12 cellular contexts compared by ENCODE assay signal in genomic region chr3:4814302-4814903, GRCh38.
DNase-seq lines count a peak whose midpoint lies in the region; ATAC-seq and TF ChIP-seq lines count a peak whose summit lies in the region.
"Had no signal": no experiment of that assay in that cellular context is flagged by ENCODE, and none has a peak within 500 bp of the region (broad histone marks: within the 10 kb centered on the region; RNA-seq: fewer than 3 reads in every experiment).

No MANE protein-coding gene starts in this region.

- no peak for TF ChIP-seq CTCF in stomach (IDR thresholded peaks at IDR 0.05)
- TF ChIP-seq CTCF in endodermal cell (conservative IDR thresholded peaks at IDR 0.05) = no peak

- no peaks in the 10 kb centered on the region for H3K27me3 Mint-ChIP-seq in T-helper 2 cell treated with Interferon-gamma antibody and Interleukin-4, amounts not matched to agents 5 μg/mL and 100 μg/mL, for 36 hours (ENCODE audit: low read depth)
- peaks cover 16% of the 10 kb centered on the region for H3K27me3 Mint-ChIP-seq in endodermal cell (ENCODE audit: insufficient read depth)

- no peaks in the 10 kb centered on the region for H3K27me3 ChIP-seq in stomach
- no peaks in the 10 kb centered on the region for H3K27me3 ChIP-seq in endodermal cell (ENCODE audit: control insufficient read depth, insufficient read depth, low read length, poor library complexity, severe bottlenecking)
- H3K27me3 ChIP-seq: tibial artery had no signal

- TF ChIP-seq POLR2A in stomach (IDR thresholded peaks at IDR 0.05) = no peak

- peaks cover 11 to 72% (median 64%) of the 10 kb centered on the region in 4 donors for H3K36me3 ChIP-seq in stomach
- H3K36me3 ChIP-seq in endodermal cell (ENCODE audit: control insufficient read depth, insufficient read depth, low read length) = peaks cover 5% of the 10 kb centered on the region

- no peak for DNase-seq in T-helper 2 cell treated with Interferon-gamma antibody and Interleukin-4, amounts not matched to agents 5 μg/mL and 100 μg/mL, for 36 hours (ENCODE audit: low spot score)
- DNase-seq in T-helper 2 cell (no peak), caudate nucleus (lab: John Stamatoyannopoulos, UW) (peak in 50 of 61 donors; percentile 15 to 94 (median 70)), left lobe of liver (ENCODE audit: low spot score) (no peak), stomach (no peak), endodermal cell (no peak), NCI-H2196 treated with DMSO at 0.1 percent for 48 hours (lab: John Stamatoyannopoulos, UW; ENCODE audit: unreplicated experiment) (no peak)
- no peak for DNase-seq in NK-92 treated with Interleukin-12 subunit alpha and Interleukin-12 subunit beta, amount 100 ng/mL, for 24 hours (lab: John Stamatoyannopoulos, UW)
- DNase-seq: NCI-H1417 treated with DMSO at 0.1 percent for 48 hours, RPMI8226 had no signal

- peak overlapping the region; percentile 8 for H3K4me3 Mint-ChIP-seq in T-helper 2 cell treated with Interferon-gamma antibody and Interleukin-4, amounts not matched to agents 5 μg/mL and 100 μg/mL, for 36 hours
- no peak overlapping the region for H3K4me3 Mint-ChIP-seq in endodermal cell

- H3K4me1 ChIP-seq in stomach (peaks cover 0 to 16% (median 0%) of the 10 kb centered on the region in 4 donors), endodermal cell (ENCODE audit: control insufficient read depth, insufficient read depth, low read length) (peaks cover 8% of the 10 kb centered on the region)
- H3K4me1 ChIP-seq: A549 had no signal

- H3K9ac ChIP-seq in endodermal cell (ENCODE audit: extremely low read depth, low read length, poor library complexity, severe bottlenecking) = no peak overlapping the region

- peaks cover 11% of the 10 kb centered on the region for H3K9me3 Mint-ChIP-seq in T-helper 2 cell treated with Interferon-gamma antibody and Interleukin-4, amounts not matched to agents 5 μg/mL and 100 μg/mL, for 36 hours
- peaks cover 27% of the 10 kb centered on the region for H3K9me3 Mint-ChIP-seq in endodermal cell

- H3K9me3 ChIP-seq in stomach = peaks cover 0 to 8% (median 2%) of the 10 kb centered on the region in 4 donors
- peaks cover 27% of the 10 kb centered on the region for H3K9me3 ChIP-seq in endodermal cell (ENCODE audit: control insufficient read depth, low read length)
- H3K9me3 ChIP-seq: tibial artery had no signal

- ATAC-seq in left lobe of liver = peak; percentile 66
- ATAC-seq: A549 had no signal

- peak overlapping the region; percentile 71 for H3K27ac ChIP-seq in caudate nucleus (ENCODE audit: low read depth, low read length)
- H3K27ac ChIP-seq in stomach = peak overlapping the region in 4 of 5 donors; percentile 3 to 52 (median 22)
- H3K27ac ChIP-seq in endodermal cell (ENCODE audit: low read depth, low read length) = no peak overlapping the region

- H3K27ac Mint-ChIP-seq in T-helper 2 cell treated with Interferon-gamma antibody and Interleukin-4, amounts not matched to agents 5 μg/mL and 100 μg/mL, for 36 hours = peak overlapping the region; percentile 67
- no peak overlapping the region for H3K27ac Mint-ChIP-seq in endodermal cell

- peaks cover 27% of the 10 kb centered on the region for H3K4me1 Mint-ChIP-seq in T-helper 2 cell treated with Interferon-gamma antibody and Interleukin-4, amounts not matched to agents 5 μg/mL and 100 μg/mL, for 36 hours (ENCODE audit: low read depth)
- peaks cover 7% of the 10 kb centered on the region for H3K4me1 Mint-ChIP-seq in endodermal cell

- H3K4me3 ChIP-seq in stomach = no peak overlapping the region
- H3K4me3 ChIP-seq in endodermal cell (ENCODE audit: low read length) = no peak overlapping the region
- H3K4me3 ChIP-seq: A549, tibial artery had no signal

- 70 to 88% (median 82%) methylated on average over 20 of the region's 20 CpGs for WGBS in stomach, 5 donors
- 91 to 96% methylated on average over 16 to 20 of the region's 20 CpGs for whole genome bisulfite sequencing in endodermal cell (ENCODE audit: insufficient coverage in 1 of 2, insufficient read length in 1 of 2), 2 experiments

- intact Hi-C loops in stomach (cut with DNase I; ENCODE audit: low total_unique reads) = no loop called here

- H3K36me3 Mint-ChIP-seq in T-helper 2 cell treated with Interferon-gamma antibody and Interleukin-4, amounts not matched to agents 5 μg/mL and 100 μg/mL, for 36 hours (ENCODE audit: low read depth) = peaks cover 59% of the 10 kb centered on the region
- peaks cover 19% of the 10 kb centered on the region for H3K36me3 Mint-ChIP-seq in endodermal cell (ENCODE audit: low read depth)

- TF ChIP-seq EP300 in stomach (IDR thresholded peaks at IDR 0.05) = no peak

Comparison
In these comparisons a context has a peak if more than half of its experiments do, and no peak if none do; other contexts are left out.
1. DNase-seq: peak in caudate nucleus (50 of 61); none in T-helper 2 cell treated with Interferon-gamma antibody and Interleukin-4, amounts not matched to agents 5 μg/mL and 100 μg/mL, for 36 hours (single experiment), T-helper 2 cell (0 of 5), left lobe of liver (single experiment), stomach (single experiment), endodermal cell (single experiment), NCI-H2196 treated with DMSO at 0.1 percent for 48 hours (single experiment) and NK-92 treated with Interleukin-12 subunit alpha and Interleukin-12 subunit beta, amount 100 ng/mL, for 24 hours (single experiment).